Comparison of ENCODE assay signal across 33 cellular contexts in the genomic region with DNA sequence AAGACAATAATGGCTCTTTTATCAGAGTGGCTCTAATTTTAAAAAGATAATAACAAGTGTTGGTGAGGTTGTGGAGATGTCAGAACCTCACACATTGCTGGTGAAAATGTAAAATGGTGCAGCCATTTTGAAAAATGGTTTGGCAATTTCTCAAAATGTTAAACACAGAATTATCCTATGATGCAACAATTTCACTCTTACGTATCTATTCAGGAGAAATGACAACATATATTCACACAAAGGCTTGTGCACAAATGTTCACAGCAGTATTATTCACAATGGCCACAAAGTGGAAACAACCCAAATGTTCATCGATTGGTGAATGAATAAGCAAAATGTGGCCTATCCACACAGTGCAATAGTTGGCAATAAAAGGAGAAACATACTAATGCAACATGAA. TPM values are rescaled to one million over a fixed set of nuclear protein-coding genes. Genes with fewer than 3 reads are reported as not detected.
"Had no signal": no experiment of that assay in that cellular context is flagged by ENCODE, and none has a peak within 500 bp of the region (broad histone marks: within the 10 kb centered on the region; RNA-seq: fewer than 3 reads in every experiment).

No MANE protein-coding gene starts in this region.

- H3K36me3 ChIP-seq: adrenal gland, brain microvascular endothelial cell, breast epithelium had no signal

- H3K27ac ChIP-seq: adrenal gland, body of pancreas, brain microvascular endothelial cell, breast epithelium, VCaP had no signal

- FAIRE-seq: astrocyte, TTC549 had no signal

- H3K9me3 ChIP-seq: adrenal gland, body of pancreas, breast epithelium had no signal

- ATAC-seq: activated CD8-positive, alpha-beta T cell treated with anti-CD3 and anti-CD28 coated beads for 36 hours; activated naive CD4-positive, alpha-beta T cell treated with anti-CD3 and anti-CD28 coated beads, Interleukin-2, amount 50 U/mL, for 72 hours; activated T-cell treated with anti-CD3 and anti-CD28 coated beads, Interleukin-2, amount 50 U/mL, for 4 hours; activated T-cell treated with anti-CD3 and anti-CD28 coated beads, Interleukin-2, amount 50 U/mL, for 72 hours; activated T-helper 17 cell treated with anti-CD3 and anti-CD28 coated beads, Interleukin-2, amount 50 U/mL, for 72 hours; body of pancreas had no signal

- DNase-seq: activated B cell treated with CpG ODN at 0.5 μM for 24 hours; activated CD4-positive, alpha-beta memory T cell treated with anti-CD3 and anti-CD28 coated beads for 36 hours; activated CD4-positive, alpha-beta T cell treated with anti-CD3 and anti-CD28 coated beads for 4 hours; activated CD4-positive, alpha-beta T cell treated with anti-CD3 and anti-CD28 coated beads, Interleukin-2, amount 10 ng/mL, durations not matched to agents 24 days and 14 days; activated CD4-positive, alpha-beta T cell treated with anti-CD3 and anti-CD28 coated beads, Interleukin-2, amount 50 U/mL, for 1 hour; activated CD4-positive, alpha-beta T cell treated with anti-CD3 and anti-CD28 coated beads, Interleukin-2, amount 50 U/mL, for 4 hours; activated CD4-positive, CD25-positive, alpha-beta regulatory T cell treated with anti-CD3 and anti-CD28 coated beads, Interleukin-2, amount 50 U/mL, for 72 hours; activated CD8-positive, alpha-beta memory T cell treated with anti-CD3 and anti-CD28 coated beads, Interleukin-2, amount 50 U/mL, for 4 hours; activated CD8-positive, alpha-beta T cell treated with anti-CD3 and anti-CD28 coated beads for 36 hours; activated effector memory CD4-positive, alpha-beta T cell treated with anti-CD3 and anti-CD28 coated beads, Interleukin-2, amount 50 U/mL, for 16 hours; activated gamma-delta T cell treated with Interleukin-2 at 50 U/mL for 16 hours; activated naive CD4-positive, alpha-beta T cell; activated naive CD4-positive, alpha-beta T cell treated with anti-CD3 and anti-CD28 coated beads for 36 hours; activated naive CD4-positive, alpha-beta T cell treated with anti-CD3 and anti-CD28 coated beads, Interleukin-2, amount 50 U/mL, for 16 hours; activated naive CD8-positive, alpha-beta T cell treated with anti-CD3 and anti-CD28 coated beads for 36 hours; activated T-cell treated with anti-CD3 and anti-CD28 coated beads for 4 hours; activated T-cell treated with anti-CD3 and anti-CD28 coated beads, Interleukin-2, amount 50 U/mL, for 1 hour; activated T-cell treated with anti-CD3 and anti-CD28 coated beads, Interleukin-2, amount 50 U/mL, for 4 hours; activated T-cell treated with anti-CD3 and anti-CD28 coated beads, Interleukin-2, amount 50 U/mL, for 72 hours; adrenal gland; amniotic stem cell; aorta; body of pancreas; brain microvascular endothelial cell; central memory CD4-positive, alpha-beta T cell; T-helper 2 cell; T-helper 9 cell had no signal

- H3K4me1 ChIP-seq: adrenal gland, body of pancreas, breast epithelium had no signal

- H3K4me3 ChIP-seq: adrenal gland, body of pancreas, breast epithelium had no signal

- H3K27me3 ChIP-seq: adrenal gland, body of pancreas, brain microvascular endothelial cell, breast epithelium had no signal

RNA-seq across cellular contexts. Expression of a gene that starts 24.7 kb away (rescaled TPM):
- total RNA-seq: activated B cell treated with CpG ODN at 0.5 μM for 24 hours; activated naive CD4-positive, alpha-beta T cell treated with anti-CD3 and anti-CD28 coated beads for 36 hours; body of pancreas had no signal
